Comparison of ENCODE assay signal across 22 cellular contexts in the genomic region with DNA sequence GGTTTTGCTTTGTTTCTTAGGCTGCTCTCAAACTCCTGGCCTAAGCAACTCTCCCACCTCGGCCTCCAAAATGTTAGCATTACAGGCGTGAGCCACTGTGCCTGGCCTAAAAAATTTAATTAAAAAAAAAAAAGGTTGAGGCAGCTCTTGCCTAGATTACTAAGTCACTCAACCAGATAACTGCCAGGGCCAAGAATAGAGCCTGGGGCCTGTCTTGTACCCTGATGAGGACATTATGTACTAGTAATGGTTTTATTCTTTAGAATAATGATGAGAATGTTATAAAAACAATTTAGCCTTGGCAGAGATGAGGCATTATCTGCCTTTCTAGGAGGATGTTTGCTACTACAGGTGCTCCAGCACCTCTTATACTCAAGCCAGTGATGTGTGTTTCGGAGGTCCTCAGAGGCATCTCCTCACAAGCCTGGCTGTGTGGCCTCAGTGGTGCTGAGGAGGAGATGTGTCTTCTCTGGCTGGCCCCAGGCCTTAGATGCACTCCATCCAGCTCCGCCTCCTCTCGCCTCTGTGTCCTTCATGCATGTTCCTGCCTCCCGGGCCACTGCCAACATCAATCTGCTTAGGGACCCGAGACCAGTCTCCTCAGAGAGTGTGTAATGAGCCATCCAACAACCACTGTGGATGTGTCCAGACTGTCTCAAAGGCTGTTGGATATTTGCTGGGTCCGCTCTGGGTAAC.
DNase-seq lines count a peak whose midpoint lies in the region; ATAC-seq, FAIRE-seq and TF ChIP-seq lines count a peak whose summit lies in the region.
"Had no signal": no experiment of that assay in that cellular context is flagged by ENCODE, and none has a peak within 500 bp of the region (broad histone marks: within the 10 kb centered on the region; RNA-seq: fewer than 3 reads in every experiment).

No MANE protein-coding gene starts in this region.

- no peaks in the 10 kb centered on the region for H3K79me1 ChIP-seq in H1 (ENCODE audit: low read depth, low read length)

- no peak for DNase-seq in CD4-positive, alpha-beta T cell
- no peak for DNase-seq in activated CD8-positive, alpha-beta T cell treated with anti-CD3 and anti-CD28 coated beads for 36 hours
- DNase-seq in H1 (ENCODE audit: low read depth in 1 of 2, low spot score in 2 of 2) (no peak), NCI-H128 (lab: John Stamatoyannopoulos, UW; ENCODE audit: unreplicated experiment) (no peak), mammary epithelial cell (no peak)
- DNase-seq: activated T-cell treated with anti-CD3 and anti-CD28 coated beads for 4 hours; brain microvascular endothelial cell; colonic mucosa; H7; NCI-H1105; NCI-H2107; NCI-H510A; stimulated activated naive CD4-positive, alpha-beta T cell treated with Interleukin-2 at 50 U/mL for 16 hours had no signal

- no peak for FAIRE-seq in H1 (lab: Jason Lieb, UNC)
- FAIRE-seq: endothelial cell of umbilical vein had no signal

- H2BK12ac ChIP-seq in H1 (ENCODE audit: low read depth, low read length), result no peak overlapping the region

- H3K4me1 ChIP-seq in H1 (replicated peaks in 1 of 4; ENCODE audit: control insufficient read depth in 3 of 4, insufficient read depth in 4 of 4, low read length in 3 of 4) (peaks cover 0 to 3% (median 0%) of the 10 kb centered on the region in 4 experiments; a peak in 2 of 7 replicates), mammary epithelial cell (ENCODE audit: insufficient read depth, low read length) (peaks cover 26% of the 10 kb centered on the region)
- H3K4me1 ChIP-seq: colonic mucosa, prostate gland had no signal

- POLR2A ChIA-PET in CD4-positive, alpha-beta T cell (lab: Charles Lee), result interaction anchor here (1.2 to 3.0 kb wide), 4 partner anchors 10 to 157 kb away, joined by 4 to 33 read pairs (median 4); no protein-coding TSS in a partner anchor
- POLR2A ChIA-PET in activated CD8-positive, alpha-beta T cell treated with anti-CD3 and anti-CD28 coated beads for 36 hours (lab: Charles Lee), result no interaction called here
- POLR2A ChIA-PET in H1 (lab: Charles Lee; ENCODE audit: partially characterized antibody), result no interaction called here

- peaks cover 94% of the 10 kb centered on the region for H3K4me1 Mint-ChIP-seq in CD4-positive, alpha-beta T cell (ENCODE audit: low read depth)
- peaks cover 80% of the 10 kb centered on the region for H3K4me1 Mint-ChIP-seq in activated CD8-positive, alpha-beta T cell treated with anti-CD3 and anti-CD28 coated beads for 36 hours (ENCODE audit: low read depth)

- no peaks in the 10 kb centered on the region for H3K23me2 ChIP-seq in H1 (ENCODE audit: low read depth, low read length)

- no peak overlapping the region for H4K5ac ChIP-seq in H1 (ENCODE audit: insufficient read length, low read depth, low read length)

- no peak overlapping the region for H3K14ac ChIP-seq in H1 (ENCODE audit: insufficient read length)

- no peak for TF ChIP-seq CTCF in 22Rv1 (IDR thresholded peaks at IDR 0.05)
- no peak for TF ChIP-seq CTCF in CD4-positive, alpha-beta T cell (IDR thresholded peaks at IDR 0.05)
- TF ChIP-seq CTCF in activated CD8-positive, alpha-beta T cell treated with anti-CD3 and anti-CD28 coated beads for 36 hours (IDR thresholded peaks at IDR 0.05), result no peak
- TF ChIP-seq CTCF in H1 (IDR thresholded peaks at IDR 0.05; ENCODE audit: control extremely low read depth in 1 of 3, insufficient read depth in 1 of 3, low read depth in 1 of 3, low read length in 3 of 3), result no peak
- TF ChIP-seq CTCF in mammary epithelial cell (conservative IDR thresholded peaks at IDR 0.05 in 1 of 2, IDR thresholded peaks at IDR 0.05 in 1 of 2; ENCODE audit: extremely low read depth in 1 of 2, insufficient read depth in 1 of 2, low read depth in 1 of 2, low read length in 2 of 2), result no peak

- no peaks in the 10 kb centered on the region for H3K79me2 ChIP-seq in H1 (ENCODE audit: control insufficient read depth in 1 of 2, insufficient read depth in 2 of 2, low read length in 2 of 2)
- H3K79me2 ChIP-seq in mammary epithelial cell (ENCODE audit: insufficient read depth, low read length), result no peaks in the 10 kb centered on the region

- TF ChIP-seq POLR2A in H1 (IDR thresholded peaks at IDR 0.05; ENCODE audit: control extremely low read depth in 1 of 2, low read depth in 2 of 2, low read length in 2 of 2), result no peak

- WGBS in H1 (ENCODE audit: extremely low coverage in 1 of 2, insufficient coverage in 1 of 2, insufficient read length in 1 of 2, insufficient replicate concordance in 2 of 2, low coverage in 1 of 2, low lambda C conversion rate in 2 of 2, missing lambda C conversion rate in 1 of 2), 2 experiments, result 88% methylated on average over 8 of the region's 8 CpGs; no CpG with 5 or more reads in 1 of the 2 experiments
- WGBS in mammary epithelial cell (ENCODE audit: low coverage, missing lambda C conversion rate), result 97% methylated on average over 7 of the region's 8 CpGs

- no peak overlapping the region for H2BK20ac ChIP-seq in H1 (ENCODE audit: low read length)

- H3K4ac ChIP-seq in H1 (replicated peaks; ENCODE audit: insufficient read length, low read depth, low read length), result no peak overlapping the region

- no peak overlapping the region for H4K91ac ChIP-seq in H1 (replicated peaks; ENCODE audit: insufficient read length, low read length)

- no peaks in the 10 kb centered on the region for H3K27me3 Mint-ChIP-seq in CD4-positive, alpha-beta T cell
- no peaks in the 10 kb centered on the region for H3K27me3 Mint-ChIP-seq in activated CD8-positive, alpha-beta T cell treated with anti-CD3 and anti-CD28 coated beads for 36 hours

- no peak for TF ChIP-seq EP300 in H1 (IDR thresholded peaks at IDR 0.05; ENCODE audit: borderline replicate concordance in 1 of 2, low read depth in 2 of 2, low read length in 2 of 2)

- dilution Hi-C loops in mammary epithelial cell (cut with HindIII; ENCODE audit: low sequenced_read_pairs), result no loop called here

- H4K20me1 ChIP-seq in H1 (replicated peaks in 1 of 2; ENCODE audit: control insufficient read depth in 1 of 2, insufficient read depth in 2 of 2, low read length in 2 of 2) (no peaks in the 10 kb centered on the region), mammary epithelial cell (ENCODE audit: insufficient read depth, low read length) (no peaks in the 10 kb centered on the region)

- no peak overlapping the region for H3K9ac ChIP-seq in H1 (replicated peaks in 1 of 4; ENCODE audit: extremely low read depth in 1 of 4, low read depth in 3 of 4, low read length in 3 of 4)
- no peak overlapping the region for H3K9ac ChIP-seq in mammary epithelial cell (ENCODE audit: insufficient read depth, low read length)

- H2AFZ ChIP-seq in H1 (ENCODE audit: low read length) (no peak overlapping the region), mammary epithelial cell (ENCODE audit: low read depth, low read length) (no peak overlapping the region)

- H3K56ac ChIP-seq in H1 (replicated peaks; ENCODE audit: insufficient read length, low read depth, low read length), result no peak overlapping the region

- in situ Hi-C loops in mammary epithelial cell (cut with MboI; ENCODE audit: low sequenced_read_pairs in 2 of 2), result no loop called here

- H3K23ac ChIP-seq in H1 (ENCODE audit: insufficient read length), result no peak overlapping the region

- CTCF ChIA-PET in CD4-positive, alpha-beta T cell (lab: Charles Lee), result no interaction called here
- CTCF ChIA-PET in activated CD8-positive, alpha-beta T cell treated with anti-CD3 and anti-CD28 coated beads for 36 hours (lab: Charles Lee), result no interaction called here
- CTCF ChIA-PET in H1 (lab: Charles Lee; ENCODE audit: partially characterized antibody) (no interaction called here), mammary epithelial cell (lab: Charles Lee; ENCODE audit: low non-redundant PET) (interaction anchor here (0.6 kb wide), 1 partner anchor 215 kb away, joined by 6 read pairs; no protein-coding TSS in a partner anchor)

- no peak overlapping the region for H3K4me3 Mint-ChIP-seq in CD4-positive, alpha-beta T cell
- H3K4me3 Mint-ChIP-seq in activated CD8-positive, alpha-beta T cell treated with anti-CD3 and anti-CD28 coated beads for 36 hours, result no peak overlapping the region

- H3K27ac Mint-ChIP-seq in CD4-positive, alpha-beta T cell, result peak overlapping the region; percentile 95
- peak overlapping the region; percentile 96 for H3K27ac Mint-ChIP-seq in activated CD8-positive, alpha-beta T cell treated with anti-CD3 and anti-CD28 coated beads for 36 hours

- no peaks in the 10 kb centered on the region for H3K9me3 ChIP-seq in CD4-positive, alpha-beta T cell (ENCODE audit: control insufficient read depth, low read length)
- no peaks in the 10 kb centered on the region for H3K9me3 ChIP-seq in H1 (ENCODE audit: insufficient read depth in 2 of 2, low read depth in 1 of 2, low read length in 1 of 2)
- no peaks in the 10 kb centered on the region for H3K9me3 ChIP-seq in mammary epithelial cell (replicated peaks; ENCODE audit: insufficient read depth, low read length)
- H3K9me3 ChIP-seq: colonic mucosa, prostate gland, tibial nerve had no signal

- H2AK5ac ChIP-seq in H1 (ENCODE audit: low read depth, low read length), result 0 out of 2 replicates have a peak overlapping the region, but pooled peaks have one; percentile 24

- ATAC-seq in CD4-positive, alpha-beta T cell (ENCODE audit: poor library complexity), result no peak
- ATAC-seq in activated CD8-positive, alpha-beta T cell treated with anti-CD3 and anti-CD28 coated beads for 36 hours, result no peak
- ATAC-seq in HG03521 (IDR thresholded peaks at IDR 0.05; ENCODE audit: unreplicated experiment), result no peak
- no peak for ATAC-seq in GM19035 (IDR thresholded peaks at IDR 0.05; ENCODE audit: unreplicated experiment)
- ATAC-seq: left lobe of liver, SK-N-SH treated with all-trans-retinoic acid at 6 μM for 48 hours had no signal

- H3K4me2 ChIP-seq in H1 (ENCODE audit: insufficient read depth in 1 of 2, low read depth in 2 of 2, low read length in 2 of 2) (no peak overlapping the region), mammary epithelial cell (ENCODE audit: insufficient read depth, low read depth, low read length) (no peak overlapping the region)

- no peaks in the 10 kb centered on the region for H3K9me3 Mint-ChIP-seq in CD4-positive, alpha-beta T cell
- no peaks in the 10 kb centered on the region for H3K9me3 Mint-ChIP-seq in activated CD8-positive, alpha-beta T cell treated with anti-CD3 and anti-CD28 coated beads for 36 hours

- H3K36me3 ChIP-seq in H1 (ENCODE audit: control insufficient read depth in 2 of 4, insufficient read depth in 4 of 4, low read length in 3 of 4) (no peaks in the 10 kb centered on the region), mammary epithelial cell (ENCODE audit: insufficient read depth, low read length) (no peaks in the 10 kb centered on the region)
- H3K36me3 ChIP-seq: brain microvascular endothelial cell, colonic mucosa, prostate gland, tibial nerve had no signal

- peaks cover 10% of the 10 kb centered on the region for H3K36me3 Mint-ChIP-seq in CD4-positive, alpha-beta T cell (ENCODE audit: low read depth)
- H3K36me3 Mint-ChIP-seq in activated CD8-positive, alpha-beta T cell treated with anti-CD3 and anti-CD28 coated beads for 36 hours (ENCODE audit: low read depth), result peaks cover 7% of the 10 kb centered on the region

- H3K18ac ChIP-seq in H1 (ENCODE audit: extremely low read depth, low read length), result no peak overlapping the region

- H2BK5ac ChIP-seq in H1 (ENCODE audit: low read depth, low read length), result no peak overlapping the region; the same call in 1 of the 2 replicates

- no peak overlapping the region; the same call in 1 of the 2 replicates for H4K8ac ChIP-seq in H1 (ENCODE audit: extremely low read depth, insufficient read depth, low read length)

- no peaks in the 10 kb centered on the region for H3K27me3 ChIP-seq in CD4-positive, alpha-beta T cell (ENCODE audit: control insufficient read depth, insufficient read depth, low read length)
- H3K27me3 ChIP-seq in H1 (replicated peaks in 1 of 4; ENCODE audit: control insufficient read depth in 3 of 4, extremely low read depth in 1 of 4, insufficient read depth in 3 of 4, low read length in 3 of 4) (no peaks in the 10 kb centered on the region), mammary epithelial cell (ENCODE audit: insufficient read depth, low read length) (no peaks in the 10 kb centered on the region)
- H3K27me3 ChIP-seq: brain microvascular endothelial cell, colonic mucosa, tibial nerve had no signal

- BruUV-seq in mammary epithelial cell (replicated peaks; lab: Mats Ljungman, UMichigan), result no TSS peak

- no peak overlapping the region for H3K4me3 ChIP-seq in H1 (ENCODE audit: extremely low read depth in 1 of 4, insufficient read depth in 2 of 4, low read depth in 3 of 4, low read length in 4 of 4)
- no peak overlapping the region for H3K4me3 ChIP-seq in mammary epithelial cell (replicated peaks in 1 of 3; ENCODE audit: insufficient read depth in 1 of 3, low read depth in 2 of 3, low read length in 3 of 3)
- H3K4me3 ChIP-seq: colonic mucosa, prostate gland, tibial nerve had no signal

- intact Hi-C loops in CD4-positive, alpha-beta T cell (cut with DNase I, micrococcal nuclease), result loop anchor here in 1 of 2 experiments (5.0 kb wide), 1 partner anchor 336 kb away; a partner anchor contains a TSS
- intact Hi-C loops in activated CD8-positive, alpha-beta T cell treated with anti-CD3 and anti-CD28 coated beads for 36 hours (cut with micrococcal nuclease), result no loop called here
- intact Hi-C loops in mammary epithelial cell (cut with micrococcal nuclease), result no loop called here

- peak overlapping the region; percentile 37 for H3K27ac ChIP-seq in 22Rv1
- H3K27ac ChIP-seq in CD4-positive, alpha-beta T cell (ENCODE audit: low read depth, low read length), result peak overlapping the region; percentile 86
- H3K27ac ChIP-seq in H1 (ENCODE audit: low read depth, low read length), result no peak overlapping the region
- H3K27ac ChIP-seq in mammary epithelial cell (ENCODE audit: insufficient read depth, low read depth, low read length), result no peak overlapping the region
- H3K27ac ChIP-seq: brain microvascular endothelial cell, colonic mucosa, prostate gland, RWPE1 had no signal

- no peak for TF ChIP-seq RAD21 in H1 (IDR thresholded peaks at IDR 0.05 in 1 of 2, conservative IDR thresholded peaks at IDR 0.05 in 1 of 2; ENCODE audit: low read depth in 2 of 2, low read length in 2 of 2)

- H2BK15ac ChIP-seq in H1 (ENCODE audit: low read length), result no peak overlapping the region

- no peak overlapping the region for H2BK120ac ChIP-seq in H1 (replicated peaks; ENCODE audit: low read depth, low read length)

Comparison
In these comparisons a context has a peak if more than half of its experiments do, and no peak if none do; other contexts are left out.
1. H3K27ac ChIP-seq: peak in 22Rv1 (single experiment) and CD4-positive, alpha-beta T cell (single experiment); none in H1 (single experiment) and mammary epithelial cell (single experiment).